Comparison of ENCODE assay signal across 8 cellular contexts in the genomic region with DNA sequence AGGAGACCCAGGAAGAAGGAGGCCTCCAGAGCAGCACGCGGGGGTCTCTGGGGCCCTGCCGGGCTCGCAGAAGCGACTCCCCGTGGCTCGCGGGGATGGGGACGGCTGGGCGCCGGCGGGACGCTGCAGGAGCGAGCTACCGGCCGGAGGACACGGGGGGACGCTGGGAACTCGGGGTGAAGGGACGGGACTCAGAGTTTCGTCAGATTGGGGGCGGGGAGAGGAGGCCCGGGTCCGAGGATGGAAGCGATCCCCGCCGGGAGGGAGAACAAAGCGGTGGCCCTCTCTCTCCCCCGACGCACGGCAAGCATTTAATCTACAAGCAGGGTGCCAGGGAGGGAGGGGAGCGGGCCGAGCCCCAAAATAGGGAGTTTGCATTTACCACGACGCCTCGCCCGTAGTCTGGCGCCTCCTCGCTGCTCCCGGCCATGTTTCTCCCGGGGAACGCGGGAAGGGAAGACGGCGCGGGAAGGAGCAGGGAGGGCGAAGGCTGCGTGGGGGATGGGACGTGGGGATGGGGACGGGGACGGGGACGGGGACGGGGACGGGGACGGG. TPM values are rescaled to one million over a fixed set of nuclear protein-coding genes. Genes with fewer than 3 reads are reported as not detected.
DNase-seq lines count a peak whose midpoint lies in the region; ATAC-seq and FAIRE-seq lines count a peak whose summit lies in the region.

Gene PRTFDC1 (minus strand): TSS at position 461 of the 555 bp plus-strand sequence. CDS start 31 bp downstream, at position 430.

- H3K27me3 ChIP-seq in neuronal stem cell (ENCODE audit: control insufficient read depth in 3 of 3, insufficient read depth in 3 of 3, low read depth in 1 of 3, low read length in 3 of 3) = no peaks in the 10 kb centered on the region

- peaks cover 2% of the 10 kb centered on the region for H3K79me1 ChIP-seq in neuronal stem cell (ENCODE audit: low read depth, low read length)

- H2AK5ac ChIP-seq in neuronal stem cell (ENCODE audit: low read depth, low read length) = peak within 1 kb of the TSS; percentile 48

- WGBS in neuronal stem cell (ENCODE audit: extremely low coverage in 2 of 2, insufficient read length in 2 of 2, insufficient replicate concordance in 1 of 2), 2 donors = no CpG with 5 or more reads among the region's 55 CpGs

- H2AFZ ChIP-seq in neuronal stem cell (ENCODE audit: low read length) = peak within 1 kb of the TSS; percentile 40

- no peak within 1 kb of the TSS for H2BK12ac ChIP-seq in neuronal stem cell (ENCODE audit: low read length)

- H3K36me3 ChIP-seq in KOPT-K1 (ENCODE audit: insufficient read depth, low read length) = no peaks in the 10 kb centered on the region
- no peaks in the 10 kb centered on the region for H3K36me3 ChIP-seq in neuronal stem cell (replicated peaks in 1 of 2; ENCODE audit: control insufficient read depth in 2 of 2, insufficient read depth in 2 of 2, low read length in 2 of 2)

- H3K27ac ChIP-seq in KOPT-K1 (ENCODE audit: low read depth, low read length, poor library complexity, severe bottlenecking) (peak within 1 kb of the TSS; percentile 90), neuronal stem cell (replicated peaks; ENCODE audit: low read length) (peak within 1 kb of the TSS; percentile 72)

- peak within 1 kb of the TSS; percentile 6 for H2BK120ac ChIP-seq in neuronal stem cell (ENCODE audit: low read depth, low read length)

- no peaks in the 10 kb centered on the region for H3K9me3 Mint-ChIP-seq in activated T-helper 2 cell treated with anti-CD3 and anti-CD28 coated beads, Interferon-gamma antibody, Interleukin-2, Interleukin-4, amounts not matched to agents 10 μg/mL and 5 μg/mL and 100 μg/mL, durations not matched to agents 14 hours and 24 hours and 36 hours

- peak within 1 kb of the TSS; percentile 66 to 79 for H3K4me3 ChIP-seq in neuronal stem cell (ENCODE audit: low read length in 2 of 2)

- peak within 1 kb of the TSS; percentile 80 for H3K23ac ChIP-seq in neuronal stem cell (ENCODE audit: low read depth, low read length, poor library complexity)

- H3K18ac ChIP-seq in neuronal stem cell (ENCODE audit: low read length) = peak within 1 kb of the TSS; percentile 99

- H3K9ac ChIP-seq in neuronal stem cell (ENCODE audit: low read depth, low read length, poor library complexity) = peak within 1 kb of the TSS; percentile 80

- H4K91ac ChIP-seq in neuronal stem cell (ENCODE audit: low read depth, low read length, poor library complexity) = no peak within 1 kb of the TSS

- peak within 1 kb of the TSS; percentile 15 for H2BK5ac ChIP-seq in neuronal stem cell (ENCODE audit: low read length)

- peak; percentile 60 for DNase-seq in ELR (ENCODE audit: low read depth)
- DNase-seq in activated T-helper 2 cell treated with anti-CD3 and anti-CD28 coated beads, Interferon-gamma antibody, Interleukin-2, Interleukin-4, amounts not matched to agents 10 μg/mL and 5 μg/mL and 100 μg/mL, durations not matched to agents 14 hours and 24 hours and 36 hours (ENCODE audit: low spot score) = no peak
- peak; percentile 67 to 77 for DNase-seq in frontal cortex (ENCODE audit: low spot score in 2 of 2)
- peak; percentile 48 for DNase-seq in neuronal stem cell (ENCODE audit: low spot score)
- no peak for DNase-seq in NCI-H774 (lab: John Stamatoyannopoulos, UW)

- ATAC-seq in GM21447 (IDR thresholded peaks at IDR 0.05; ENCODE audit: unreplicated experiment) (peak; percentile 30), HG03095 (IDR thresholded peaks at IDR 0.05; ENCODE audit: unreplicated experiment) (no peak)

- FAIRE-seq in frontal cortex (lab: Jason Lieb, UNC) = no peak

- H2BK15ac ChIP-seq in neuronal stem cell (ENCODE audit: low read length) = peak within 1 kb of the TSS; percentile 77

- no peak within 1 kb of the TSS for H3K4ac ChIP-seq in neuronal stem cell (ENCODE audit: low read length)

- no peaks in the 10 kb centered on the region for H3K36me3 Mint-ChIP-seq in activated T-helper 2 cell treated with anti-CD3 and anti-CD28 coated beads, Interferon-gamma antibody, Interleukin-2, Interleukin-4, amounts not matched to agents 10 μg/mL and 5 μg/mL and 100 μg/mL, durations not matched to agents 14 hours and 24 hours and 36 hours (ENCODE audit: low read depth)

- H3K9me3 ChIP-seq in KOPT-K1 (ENCODE audit: insufficient read depth, low read length, poor library complexity, severe bottlenecking) (no peaks in the 10 kb centered on the region), neuronal stem cell (replicated peaks in 1 of 2; ENCODE audit: control insufficient read depth in 2 of 2, insufficient read depth in 1 of 2, low read depth in 1 of 2, low read length in 2 of 2) (no peaks in the 10 kb centered on the region)

- peak within 1 kb of the TSS; percentile 29 for H3K27ac Mint-ChIP-seq in activated T-helper 2 cell treated with anti-CD3 and anti-CD28 coated beads, Interferon-gamma antibody, Interleukin-2, Interleukin-4, amounts not matched to agents 10 μg/mL and 5 μg/mL and 100 μg/mL, durations not matched to agents 14 hours and 24 hours and 36 hours

- H3K4me3 Mint-ChIP-seq in activated T-helper 2 cell treated with anti-CD3 and anti-CD28 coated beads, Interferon-gamma antibody, Interleukin-2, Interleukin-4, amounts not matched to agents 10 μg/mL and 5 μg/mL and 100 μg/mL, durations not matched to agents 14 hours and 24 hours and 36 hours (ENCODE audit: low read depth) = peak within 1 kb of the TSS; percentile 64

- H3K14ac ChIP-seq in neuronal stem cell (ENCODE audit: low read length) = peak within 1 kb of the TSS; percentile 25

- no peak within 1 kb of the TSS for H4K8ac ChIP-seq in neuronal stem cell (ENCODE audit: low read depth, low read length)

- peaks cover 10% of the 10 kb centered on the region for H3K4me1 Mint-ChIP-seq in activated T-helper 2 cell treated with anti-CD3 and anti-CD28 coated beads, Interferon-gamma antibody, Interleukin-2, Interleukin-4, amounts not matched to agents 10 μg/mL and 5 μg/mL and 100 μg/mL, durations not matched to agents 14 hours and 24 hours and 36 hours (ENCODE audit: low read depth)

- peaks cover 19 to 21% of the 10 kb centered on the region in 2 donors for H3K4me1 ChIP-seq in neuronal stem cell (ENCODE audit: control insufficient read depth in 2 of 2, insufficient read depth in 1 of 2, low read depth in 1 of 2, low read length in 2 of 2)

- H3K27me3 Mint-ChIP-seq in activated T-helper 2 cell treated with anti-CD3 and anti-CD28 coated beads, Interferon-gamma antibody, Interleukin-2, Interleukin-4, amounts not matched to agents 10 μg/mL and 5 μg/mL and 100 μg/mL, durations not matched to agents 14 hours and 24 hours and 36 hours (ENCODE audit: low read depth) = peaks cover 10% of the 10 kb centered on the region

- intact Hi-C loops in activated T-helper 2 cell treated with anti-CD3 and anti-CD28 coated beads, Interferon-gamma antibody, Interleukin-2, Interleukin-4, amounts not matched to agents 10 μg/mL and 5 μg/mL and 100 μg/mL, durations not matched to agents 14 hours and 24 hours and 36 hours (cut with micrococcal nuclease) = loop anchor here (1.0 to 5.0 kb wide), 2 partner anchors 50 to 227 kb away; no protein-coding TSS in a partner anchor

- peak within 1 kb of the TSS; percentile 66 for H3K4me2 ChIP-seq in neuronal stem cell (ENCODE audit: insufficient read depth, low read length, poor library complexity, severe bottlenecking)

RNA-seq across cellular contexts. Expression of gene PRTFDC1, which starts in this region (rescaled TPM):
- total RNA-seq in activated T-helper 2 cell treated with anti-CD3 and anti-CD28 coated beads, Interferon-gamma antibody, Interleukin-2, Interleukin-4, amounts not matched to agents 10 μg/mL and 5 μg/mL and 100 μg/mL, durations not matched to agents 14 hours and 24 hours and 36 hours = 0.11 and 0.25 TPM in 2 replicates
- total RNA-seq in frontal cortex = 29.8 TPM
- polyA plus RNA-seq in neuronal stem cell (2013, experiment 1 of 2) = 17.2 TPM
- polyA plus RNA-seq in neuronal stem cell (2013, experiment 2 of 2) = 17.0 TPM

Comparison
In these comparisons a context has a peak if more than half of its experiments do, and no peak if none do; other contexts are left out.
1. RNA of gene PRTFDC1 (total RNA-seq): 29.8 TPM in frontal cortex (single experiment); 0.11 to 0.25 TPM in activated T-helper 2 cell treated with anti-CD3 and anti-CD28 coated beads, Interferon-gamma antibody, Interleukin-2, Interleukin-4, amounts not matched to agents 10 μg/mL and 5 μg/mL and 100 μg/mL, durations not matched to agents 14 hours and 24 hours and 36 hours; every median in the first group is over 10 times any median in the second.
2. DNase-seq: peak in ELR (single experiment), frontal cortex (2 of 2) and neuronal stem cell (single experiment); none in activated T-helper 2 cell treated with anti-CD3 and anti-CD28 coated beads, Interferon-gamma antibody, Interleukin-2, Interleukin-4, amounts not matched to agents 10 μg/mL and 5 μg/mL and 100 μg/mL, durations not matched to agents 14 hours and 24 hours and 36 hours (single experiment) and NCI-H774 (single experiment).